Comparison of ENCODE assay signal across 8 cellular contexts in the genomic region with DNA sequence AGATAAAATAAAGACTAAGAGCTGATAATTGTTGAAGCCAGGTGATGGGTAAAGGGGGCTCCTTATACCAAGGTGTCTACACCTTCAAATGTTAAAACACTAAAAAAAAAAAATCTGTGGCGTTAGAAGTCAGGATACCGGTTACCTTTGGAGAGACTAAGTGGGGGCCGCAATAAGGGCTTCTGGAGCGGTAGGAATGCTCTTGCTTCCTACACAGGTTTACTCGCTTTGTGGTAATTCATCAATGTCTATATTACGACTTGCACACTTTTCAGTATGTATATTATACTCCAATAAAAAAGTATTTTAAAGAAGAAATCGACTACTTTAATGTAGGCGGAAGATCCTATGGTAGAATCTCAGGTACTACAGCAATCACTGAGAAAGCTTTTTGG. TPM values are rescaled to one million over a fixed set of nuclear protein-coding genes. Genes with fewer than 3 reads are reported as not detected.
DNase-seq lines count a peak whose midpoint lies in the region; ATAC-seq and TF ChIP-seq lines count a peak whose summit lies in the region.

No MANE protein-coding gene starts in this region.

- H3K9me3 ChIP-seq in ascending aorta (no peaks in the 10 kb centered on the region), right lobe of liver (no peaks in the 10 kb centered on the region)

- H3K4me1 Mint-ChIP-seq in activated T-cell treated with anti-CD3 and anti-CD28 coated beads, Interleukin-2, amount 50 U/mL, for 72 hours (ENCODE audit: low read depth): peaks cover 42% of the 10 kb centered on the region
- H3K4me1 Mint-ChIP-seq in type B pancreatic cell (ENCODE audit: unreplicated experiment): peaks cover 16% of the 10 kb centered on the region

- H3K4me1 ChIP-seq in ascending aorta (peaks cover 3 to 19% of the 10 kb centered on the region in 2 donors), right lobe of liver (peaks cover 0 to 17% (median 0%) of the 10 kb centered on the region in 4 donors)

- no peak for TF ChIP-seq POLR2A in right lobe of liver (IDR thresholded peaks at IDR 0.05)

- H3K4me3 Mint-ChIP-seq in activated T-cell treated with anti-CD3 and anti-CD28 coated beads, Interleukin-2, amount 50 U/mL, for 72 hours: peak overlapping the region; percentile 82 to 85
- H3K4me3 Mint-ChIP-seq in type B pancreatic cell: peak overlapping the region; percentile 92

- H3K4me3 ChIP-seq in ascending aorta: peak overlapping the region; percentile 56 to 79
- H3K4me3 ChIP-seq in right lobe of liver: peak overlapping the region; percentile 39 to 67 (median 64)

- peaks cover 0 to 26% of the 10 kb centered on the region in 2 donors for H3K36me3 Mint-ChIP-seq in activated T-cell treated with anti-CD3 and anti-CD28 coated beads, Interleukin-2, amount 50 U/mL, for 72 hours (ENCODE audit: insufficient read depth in 2 of 2)
- peaks cover 25% of the 10 kb centered on the region for H3K36me3 Mint-ChIP-seq in type B pancreatic cell

- no peaks in the 10 kb centered on the region for H3K9me3 Mint-ChIP-seq in activated T-cell treated with anti-CD3 and anti-CD28 coated beads, Interleukin-2, amount 50 U/mL, for 72 hours
- no peaks in the 10 kb centered on the region for H3K9me3 Mint-ChIP-seq in type B pancreatic cell

- no peaks in the 10 kb centered on the region for H3K27me3 Mint-ChIP-seq in activated T-cell treated with anti-CD3 and anti-CD28 coated beads, Interleukin-2, amount 50 U/mL, for 72 hours (ENCODE audit: low read depth)
- no peaks in the 10 kb centered on the region for H3K27me3 Mint-ChIP-seq in type B pancreatic cell

- no peak for ATAC-seq in activated T-cell treated with anti-CD3 and anti-CD28 coated beads, Interleukin-2, amount 50 U/mL, for 72 hours (replicated peaks in 1 of 2)
- ATAC-seq in right lobe of liver (peak in 1 of 4 donors; percentile 4), omental fat pad (ENCODE audit: low FRiP score) (no peak)

- intact Hi-C loops in ascending aorta (cut with DNase I): loop anchor here (2.0 to 10.0 kb wide), 3 partner anchors 155 to 723 kb away; partner anchors contain the start of gene MCCC2
- intact Hi-C loops in right lobe of liver (cut with DNase I): no loop called here

- TF ChIP-seq CTCF in ascending aorta (IDR thresholded peaks at IDR 0.05) (no peak), right lobe of liver (IDR thresholded peaks at IDR 0.05) (no peak), type B pancreatic cell (conservative IDR thresholded peaks at IDR 0.05) (no peak), omental fat pad (IDR thresholded peaks at IDR 0.05) (no peak)

- H3K36me3 ChIP-seq in ascending aorta (peaks cover 6 to 33% of the 10 kb centered on the region in 2 donors), right lobe of liver (peaks cover 0 to 26% (median 6%) of the 10 kb centered on the region in 4 donors)

- H3K27ac Mint-ChIP-seq in activated T-cell treated with anti-CD3 and anti-CD28 coated beads, Interleukin-2, amount 50 U/mL, for 72 hours: peak overlapping the region; percentile 99
- peak overlapping the region; percentile 97 for H3K27ac Mint-ChIP-seq in type B pancreatic cell

- peak overlapping the region; percentile 91 to 95 for H3K27ac ChIP-seq in ascending aorta
- peak overlapping the region; percentile 72 to 85 (median 83) for H3K27ac ChIP-seq in right lobe of liver

- H3K27me3 ChIP-seq in ascending aorta: no peaks in the 10 kb centered on the region
- no peaks in the 10 kb centered on the region for H3K27me3 ChIP-seq in right lobe of liver

- 0% methylated on average over 8 of the region's 8 CpGs for WGBS in right lobe of liver (ENCODE audit: insufficient coverage, low coverage, low lambda C conversion rate, missing lambda C conversion rate)

- DNase-seq in activated T-cell treated with anti-CD3 and anti-CD28 coated beads, Interleukin-2, amount 50 U/mL, for 72 hours: no peak
- DNase-seq in activated T-cell treated with anti-CD3 and anti-CD28 coated beads for 4 hours (no peak), ascending aorta (ENCODE audit: low spot score in 2 of 2) (no peak), right lobe of liver (no peak), type B pancreatic cell (ENCODE audit: extremely low spot score, unreplicated experiment) (no peak), omental fat pad (ENCODE audit: low spot score) (no peak), GM03348 (ENCODE audit: low spot score) (no peak), HUDEP-2 (lab: John Stamatoyannopoulos, UW; ENCODE audit: unreplicated experiment in 76 of 76) (no peak)

RNA-seq across cellular contexts. Expression of gene MRPS27, which starts 12.5 kb away (rescaled TPM):
- total RNA-seq in activated T-cell treated with anti-CD3 and anti-CD28 coated beads, Interleukin-2, amount 50 U/mL, for 72 hours: 10 to 100 TPM; 80.5 to 83.7 TPM
- total RNA-seq in ascending aorta (28.2 TPM), right lobe of liver (10 to 100 TPM; 28.6 to 40.3 (median 36.0) TPM), type B pancreatic cell (ENCODE audit: low replicate concordance) (60.6 and 66.3 TPM in 2 replicates), omental fat pad (10 to 100 TPM; 45.4 to 53.9 (median 51.4) TPM)

RNA-seq across cellular contexts. Expression of gene PTCD2, which starts 12.6 kb away (rescaled TPM):
- 10 to 100 TPM; 13.8 to 19.9 TPM for total RNA-seq in activated T-cell treated with anti-CD3 and anti-CD28 coated beads, Interleukin-2, amount 50 U/mL, for 72 hours
- total RNA-seq in ascending aorta: 0.85 TPM
- total RNA-seq in right lobe of liver: 1 to 10 TPM; 4.3 to 8.5 (median 6.7) TPM
- 8.5 and 12.1 TPM in 2 replicates for total RNA-seq in type B pancreatic cell (ENCODE audit: low replicate concordance)
- total RNA-seq in omental fat pad: 10 to 100 TPM in 1 of 4 donors, 1 to 10 TPM in 3; 4.8 to 10.2 (median 7.7) TPM
